ENCODE assay signal across 1 cellular context in the genomic region with DNA sequence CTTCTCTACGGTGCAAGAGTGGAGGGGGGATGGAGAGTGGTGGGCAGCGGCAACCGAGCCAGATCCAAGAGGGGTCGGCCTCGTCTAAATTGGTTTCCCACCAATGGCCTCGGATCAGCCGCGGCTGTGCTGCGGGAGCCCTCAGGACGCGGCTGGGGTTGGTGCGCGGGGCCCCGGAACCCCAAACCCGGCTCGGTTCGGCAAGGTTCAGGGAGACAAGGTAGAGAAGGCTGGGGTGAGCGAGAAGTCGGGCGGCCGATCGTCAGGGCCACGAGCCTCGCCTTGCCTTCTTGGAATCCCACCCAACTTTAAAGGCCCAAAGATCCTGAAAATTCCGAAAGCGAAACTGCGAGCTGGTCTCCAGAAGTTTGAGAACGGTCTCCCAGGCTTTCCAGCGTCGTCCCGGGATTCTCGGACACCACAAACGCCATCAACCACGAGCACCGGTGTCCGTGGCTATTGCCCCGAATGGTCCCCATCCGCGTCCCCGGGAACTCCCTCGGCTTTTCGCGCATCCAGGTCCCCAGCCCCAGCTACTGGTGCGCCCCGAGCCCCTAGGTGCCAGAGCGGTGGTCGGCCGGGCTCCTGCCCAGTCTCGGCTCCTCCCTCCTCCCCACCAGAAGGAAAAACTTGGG.
TF ChIP-seq lines count a peak whose summit lies in the region.

No MANE protein-coding gene starts in this region.

TF ChIP-seq in K562, 482 proteins besides CTCF, POLR2A, EP300 and RAD21 (continued from another document):
- TF ChIP-seq, protein P1, sequence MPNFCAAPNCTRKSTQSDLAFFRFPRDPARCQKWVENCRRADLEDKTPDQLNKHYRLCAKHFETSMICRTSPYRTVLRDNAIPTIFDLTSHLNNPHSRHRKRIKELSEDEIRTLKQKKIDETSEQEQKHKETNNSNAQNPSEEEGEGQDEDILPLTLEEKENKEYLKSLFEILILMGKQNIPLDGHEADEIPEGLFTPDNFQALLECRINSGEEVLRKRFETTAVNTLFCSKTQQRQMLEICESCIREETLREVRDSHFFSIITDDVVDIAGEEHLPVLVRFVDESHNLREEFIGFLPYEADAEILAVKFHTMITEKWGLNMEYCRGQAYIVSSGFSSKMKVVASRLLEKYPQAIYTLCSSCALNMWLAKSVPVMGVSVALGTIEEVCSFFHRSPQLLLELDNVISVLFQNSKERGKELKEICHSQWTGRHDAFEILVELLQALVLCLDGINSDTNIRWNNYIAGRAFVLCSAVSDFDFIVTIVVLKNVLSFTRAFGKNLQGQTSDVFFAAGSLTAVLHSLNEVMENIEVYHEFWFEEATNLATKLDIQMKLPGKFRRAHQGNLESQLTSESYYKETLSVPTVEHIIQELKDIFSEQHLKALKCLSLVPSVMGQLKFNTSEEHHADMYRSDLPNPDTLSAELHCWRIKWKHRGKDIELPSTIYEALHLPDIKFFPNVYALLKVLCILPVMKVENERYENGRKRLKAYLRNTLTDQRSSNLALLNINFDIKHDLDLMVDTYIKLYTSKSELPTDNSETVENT (CRISPR knock-in tag; IDR thresholded peaks at IDR 0.05) = no peak
- TF ChIP-seq, protein P2, sequence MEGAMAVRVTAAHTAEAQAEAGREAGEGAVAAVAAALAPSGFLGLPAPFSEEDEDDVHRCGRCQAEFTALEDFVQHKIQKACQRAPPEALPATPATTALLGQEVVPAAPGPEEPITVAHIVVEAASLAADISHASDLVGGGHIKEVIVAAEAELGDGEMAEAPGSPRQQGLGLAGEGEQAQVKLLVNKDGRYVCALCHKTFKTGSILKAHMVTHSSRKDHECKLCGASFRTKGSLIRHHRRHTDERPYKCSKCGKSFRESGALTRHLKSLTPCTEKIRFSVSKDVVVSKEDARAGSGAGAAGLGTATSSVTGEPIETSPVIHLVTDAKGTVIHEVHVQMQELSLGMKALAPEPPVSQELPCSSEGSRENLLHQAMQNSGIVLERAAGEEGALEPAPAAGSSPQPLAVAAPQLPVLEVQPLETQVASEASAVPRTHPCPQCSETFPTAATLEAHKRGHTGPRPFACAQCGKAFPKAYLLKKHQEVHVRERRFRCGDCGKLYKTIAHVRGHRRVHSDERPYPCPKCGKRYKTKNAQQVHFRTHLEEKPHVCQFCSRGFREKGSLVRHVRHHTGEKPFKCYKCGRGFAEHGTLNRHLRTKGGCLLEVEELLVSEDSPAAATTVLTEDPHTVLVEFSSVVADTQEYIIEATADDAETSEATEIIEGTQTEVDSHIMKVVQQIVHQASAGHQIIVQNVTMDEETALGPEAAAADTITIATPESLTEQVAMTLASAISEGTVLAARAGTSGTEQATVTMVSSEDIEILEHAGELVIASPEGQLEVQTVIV (CRISPR knock-in tag; IDR thresholded peaks at IDR 0.05; ENCODE audit: borderline replicate concordance) = no peak
- TF ChIP-seq HMG20A (CRISPR knock-in tag; conservative IDR thresholded peaks at IDR 0.05) = no peak
- TF ChIP-seq GTF2E2 (tag; IDR thresholded peaks at IDR 0.05) = no peak
- no peak for TF ChIP-seq ATF7 (IDR thresholded peaks at IDR 0.05)
- TF ChIP-seq, protein P3, sequence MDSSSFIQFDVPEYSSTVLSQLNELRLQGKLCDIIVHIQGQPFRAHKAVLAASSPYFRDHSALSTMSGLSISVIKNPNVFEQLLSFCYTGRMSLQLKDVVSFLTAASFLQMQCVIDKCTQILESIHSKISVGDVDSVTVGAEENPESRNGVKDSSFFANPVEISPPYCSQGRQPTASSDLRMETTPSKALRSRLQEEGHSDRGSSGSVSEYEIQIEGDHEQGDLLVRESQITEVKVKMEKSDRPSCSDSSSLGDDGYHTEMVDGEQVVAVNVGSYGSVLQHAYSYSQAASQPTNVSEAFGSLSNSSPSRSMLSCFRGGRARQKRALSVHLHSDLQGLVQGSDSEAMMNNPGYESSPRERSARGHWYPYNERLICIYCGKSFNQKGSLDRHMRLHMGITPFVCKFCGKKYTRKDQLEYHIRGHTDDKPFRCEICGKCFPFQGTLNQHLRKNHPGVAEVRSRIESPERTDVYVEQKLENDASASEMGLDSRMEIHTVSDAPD (CRISPR knock-in tag; IDR thresholded peaks at IDR 0.05) = no peak
- no peak for TF ChIP-seq ZNF695 (CRISPR knock-in tag; IDR thresholded peaks at IDR 0.05)
- TF ChIP-seq SOX6 (IDR thresholded peaks at IDR 0.05) = no peak
- TF ChIP-seq ZNF445 (CRISPR knock-in tag; IDR thresholded peaks at IDR 0.05; ENCODE audit: low read depth) = no peak
- TF ChIP-seq RFX7 (CRISPR knock-in tag; IDR thresholded peaks at IDR 0.05) = no peak
- TF ChIP-seq CHD2 (IDR thresholded peaks at IDR 0.05; ENCODE audit: low read depth, low read length) = no peak
- TF ChIP-seq, protein P4, sequence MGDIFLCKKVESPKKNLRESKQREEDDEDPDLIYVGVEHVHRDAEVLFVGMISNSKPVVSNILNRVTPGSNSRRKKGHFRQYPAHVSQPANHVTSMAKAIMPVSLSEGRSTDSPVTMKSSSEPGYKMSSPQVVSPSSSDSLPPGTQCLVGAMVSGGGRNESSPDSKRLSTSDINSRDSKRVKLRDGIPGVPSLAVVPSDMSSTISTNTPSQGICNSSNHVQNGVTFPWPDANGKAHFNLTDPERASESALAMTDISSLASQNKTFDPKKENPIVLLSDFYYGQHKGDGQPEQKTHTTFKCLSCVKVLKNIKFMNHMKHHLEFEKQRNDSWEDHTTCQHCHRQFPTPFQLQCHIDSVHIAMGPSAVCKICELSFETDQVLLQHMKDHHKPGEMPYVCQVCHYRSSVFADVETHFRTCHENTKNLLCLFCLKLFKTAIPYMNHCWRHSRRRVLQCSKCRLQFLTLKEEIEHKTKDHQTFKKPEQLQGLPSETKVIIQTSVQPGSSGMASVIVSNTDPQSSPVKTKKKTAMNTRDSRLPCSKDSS (IDR thresholded peaks at IDR 0.05; ENCODE audit: low read depth, partially characterized antibody) = no peak
- TF ChIP-seq, protein P5, sequence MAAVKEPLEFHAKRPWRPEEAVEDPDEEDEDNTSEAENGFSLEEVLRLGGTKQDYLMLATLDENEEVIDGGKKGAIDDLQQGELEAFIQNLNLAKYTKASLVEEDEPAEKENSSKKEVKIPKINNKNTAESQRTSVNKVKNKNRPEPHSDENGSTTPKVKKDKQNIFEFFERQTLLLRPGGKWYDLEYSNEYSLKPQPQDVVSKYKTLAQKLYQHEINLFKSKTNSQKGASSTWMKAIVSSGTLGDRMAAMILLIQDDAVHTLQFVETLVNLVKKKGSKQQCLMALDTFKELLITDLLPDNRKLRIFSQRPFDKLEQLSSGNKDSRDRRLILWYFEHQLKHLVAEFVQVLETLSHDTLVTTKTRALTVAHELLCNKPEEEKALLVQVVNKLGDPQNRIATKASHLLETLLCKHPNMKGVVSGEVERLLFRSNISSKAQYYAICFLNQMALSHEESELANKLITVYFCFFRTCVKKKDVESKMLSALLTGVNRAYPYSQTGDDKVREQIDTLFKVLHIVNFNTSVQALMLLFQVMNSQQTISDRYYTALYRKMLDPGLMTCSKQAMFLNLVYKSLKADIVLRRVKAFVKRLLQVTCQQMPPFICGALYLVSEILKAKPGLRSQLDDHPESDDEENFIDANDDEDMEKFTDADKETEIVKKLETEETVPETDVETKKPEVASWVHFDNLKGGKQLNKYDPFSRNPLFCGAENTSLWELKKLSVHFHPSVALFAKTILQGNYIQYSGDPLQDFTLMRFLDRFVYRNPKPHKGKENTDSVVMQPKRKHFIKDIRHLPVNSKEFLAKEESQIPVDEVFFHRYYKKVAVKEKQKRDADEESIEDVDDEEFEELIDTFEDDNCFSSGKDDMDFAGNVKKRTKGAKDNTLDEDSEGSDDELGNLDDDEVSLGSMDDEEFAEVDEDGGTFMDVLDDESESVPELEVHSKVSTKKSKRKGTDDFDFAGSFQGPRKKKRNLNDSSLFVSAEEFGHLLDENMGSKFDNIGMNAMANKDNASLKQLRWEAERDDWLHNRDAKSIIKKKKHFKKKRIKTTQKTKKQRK (IDR thresholded peaks at IDR 0.05; ENCODE audit: borderline replicate concordance, low read depth, low read length) = no peak
- TF ChIP-seq FOXK1 (CRISPR knock-in tag; IDR thresholded peaks at IDR 0.05; ENCODE audit: borderline replicate concordance) = no peak
- TF ChIP-seq PHF21A (IDR thresholded peaks at IDR 0.05; ENCODE audit: borderline replicate concordance, low read depth) = no peak
- TF ChIP-seq ZEB2 (IDR thresholded peaks at IDR 0.05) = no peak
- no peak for TF ChIP-seq CHCHD3 (CRISPR knock-in tag; IDR thresholded peaks at IDR 0.05)
TF ChIP-seq in K562: peak in this region for 0.
